In genomic region chrX:19849433-19850190, GRCh38 we compare ENCODE assay signal across 11 cellular contexts. TPM values are rescaled to one million over a fixed set of nuclear protein-coding genes. Genes with fewer than 3 reads are reported as not detected.
DNase-seq lines count a peak whose midpoint lies in the region; ATAC-seq and TF ChIP-seq lines count a peak whose summit lies in the region.
"Had no signal": no experiment of that assay in that cellular context is flagged by ENCODE, and none has a peak within 500 bp of the region (broad histone marks: within the 10 kb centered on the region; RNA-seq: fewer than 3 reads in every experiment).

No MANE protein-coding gene starts in this region.

- H3K4me1 Mint-ChIP-seq in immature natural killer cell, result peaks cover 53 to 68% of the 10 kb centered on the region in 2 donors
- H3K4me1 Mint-ChIP-seq in neural progenitor cell, result no peaks in the 10 kb centered on the region
- peaks cover 8 to 12% of the 10 kb centered on the region in 2 donors for H3K4me1 Mint-ChIP-seq in effector memory CD8-positive, alpha-beta T cell (ENCODE audit: low read depth in 2 of 2)

- H3K4me1 ChIP-seq in neural progenitor cell, result no peaks in the 10 kb centered on the region

- H3K36me3 ChIP-seq in neural progenitor cell, result no peaks in the 10 kb centered on the region

- ATAC-seq in GM18868 (IDR thresholded peaks at IDR 0.05; ENCODE audit: unreplicated experiment) (peak; percentile 78), GM21786 (IDR thresholded peaks at IDR 0.05; ENCODE audit: unreplicated experiment) (peak; percentile 78), HG03558 (IDR thresholded peaks at IDR 0.05; ENCODE audit: extremely low read depth, unreplicated experiment) (peak; percentile 56)
- ATAC-seq in effector memory CD8-positive, alpha-beta T cell (replicated peaks), result no peak

- no peak overlapping the region for H3K9ac ChIP-seq in neural progenitor cell

- H2AFZ ChIP-seq in neural progenitor cell (replicated peaks), result no peak overlapping the region

- no peaks in the 10 kb centered on the region for H3K27me3 ChIP-seq in neural progenitor cell

- H3K9me3 Mint-ChIP-seq in immature natural killer cell, result no peaks in the 10 kb centered on the region
- peaks cover 2% of the 10 kb centered on the region for H3K9me3 Mint-ChIP-seq in neural progenitor cell
- no peaks in the 10 kb centered on the region for H3K9me3 Mint-ChIP-seq in effector memory CD8-positive, alpha-beta T cell

- DNase-seq in immature natural killer cell, result no peak
- no peak for DNase-seq in NK-92 treated with Interleukin-12 subunit alpha and Interleukin-12 subunit beta, amount 100 ng/mL, for 24 hours (lab: John Stamatoyannopoulos, UW)
- no peak for DNase-seq in neural progenitor cell (ENCODE audit: low spot score)
- no peak for DNase-seq in activated CD4-positive, alpha-beta T cell treated with anti-CD3 and anti-CD28 coated beads, Interleukin-2, amount 50 U/mL, for 48 hours
- no peak for DNase-seq in effector memory CD8-positive, alpha-beta T cell
- DNase-seq: hypothalamus, MM.1S had no signal

- no peak for TF ChIP-seq CTCF in neural progenitor cell (IDR thresholded peaks at IDR 0.05)

- no peaks in the 10 kb centered on the region for H3F3A ChIP-seq in neural progenitor cell (ENCODE audit: low read depth)

- no peaks in the 10 kb centered on the region for H3K36me3 Mint-ChIP-seq in immature natural killer cell
- no peaks in the 10 kb centered on the region for H3K36me3 Mint-ChIP-seq in neural progenitor cell
- H3K36me3 Mint-ChIP-seq in effector memory CD8-positive, alpha-beta T cell (ENCODE audit: insufficient read depth), result no peaks in the 10 kb centered on the region

- peak overlapping the region in 5 of 6 donors; percentile 10 to 79 (median 59) for H3K27ac Mint-ChIP-seq in immature natural killer cell
- no peak overlapping the region for H3K27ac Mint-ChIP-seq in neural progenitor cell
- peak overlapping the region in 1 of 2 donors; percentile 38 for H3K27ac Mint-ChIP-seq in effector memory CD8-positive, alpha-beta T cell
- H3K27ac Mint-ChIP-seq: brain had no signal

- H3K27ac ChIP-seq in neural progenitor cell, result no peak overlapping the region

- H3K27me3 Mint-ChIP-seq in immature natural killer cell (ENCODE audit: low read depth in 3 of 3) (peaks cover 0 to 5% (median 4%) of the 10 kb centered on the region in 3 donors), neural progenitor cell (ENCODE audit: insufficient read depth, low read depth) (no peaks in the 10 kb centered on the region)
- H3K27me3 Mint-ChIP-seq in effector memory CD8-positive, alpha-beta T cell, result no peaks in the 10 kb centered on the region
- H3K27me3 Mint-ChIP-seq: brain had no signal

- no peaks in the 10 kb centered on the region for H3K9me3 ChIP-seq in neural progenitor cell (ENCODE audit: low read depth)

- H3K4me3 Mint-ChIP-seq in immature natural killer cell (peak overlapping the region in 4 of 5 donors; percentile 24 to 49 (median 42)), neural progenitor cell (no peak overlapping the region)
- H3K4me3 Mint-ChIP-seq in effector memory CD8-positive, alpha-beta T cell, result peak overlapping the region in 1 of 2 donors; percentile 27
- H3K4me3 Mint-ChIP-seq: brain had no signal

- H3K4me2 ChIP-seq in neural progenitor cell, result no peak overlapping the region

- H3K79me2 ChIP-seq in neural progenitor cell (ENCODE audit: low read depth), result no peaks in the 10 kb centered on the region

- H4K20me1 ChIP-seq in neural progenitor cell (ENCODE audit: low read depth), result no peaks in the 10 kb centered on the region

- no peak overlapping the region for H3K4me3 ChIP-seq in neural progenitor cell

RNA-seq across cellular contexts. Expression of gene SH3KBP1, which starts 37.8 kb away (rescaled TPM):
- polyA plus RNA-seq in immature natural killer cell, result 100 to 1,000 TPM in 1 of 3 donors, 10 to 100 TPM in 2; 82.8 to 200 (median 95.6) TPM
- 6.1 and 6.5 TPM in 2 replicates for total RNA-seq in neural progenitor cell (ENCODE audit: low replicate concordance)
